In the genomic region with DNA sequence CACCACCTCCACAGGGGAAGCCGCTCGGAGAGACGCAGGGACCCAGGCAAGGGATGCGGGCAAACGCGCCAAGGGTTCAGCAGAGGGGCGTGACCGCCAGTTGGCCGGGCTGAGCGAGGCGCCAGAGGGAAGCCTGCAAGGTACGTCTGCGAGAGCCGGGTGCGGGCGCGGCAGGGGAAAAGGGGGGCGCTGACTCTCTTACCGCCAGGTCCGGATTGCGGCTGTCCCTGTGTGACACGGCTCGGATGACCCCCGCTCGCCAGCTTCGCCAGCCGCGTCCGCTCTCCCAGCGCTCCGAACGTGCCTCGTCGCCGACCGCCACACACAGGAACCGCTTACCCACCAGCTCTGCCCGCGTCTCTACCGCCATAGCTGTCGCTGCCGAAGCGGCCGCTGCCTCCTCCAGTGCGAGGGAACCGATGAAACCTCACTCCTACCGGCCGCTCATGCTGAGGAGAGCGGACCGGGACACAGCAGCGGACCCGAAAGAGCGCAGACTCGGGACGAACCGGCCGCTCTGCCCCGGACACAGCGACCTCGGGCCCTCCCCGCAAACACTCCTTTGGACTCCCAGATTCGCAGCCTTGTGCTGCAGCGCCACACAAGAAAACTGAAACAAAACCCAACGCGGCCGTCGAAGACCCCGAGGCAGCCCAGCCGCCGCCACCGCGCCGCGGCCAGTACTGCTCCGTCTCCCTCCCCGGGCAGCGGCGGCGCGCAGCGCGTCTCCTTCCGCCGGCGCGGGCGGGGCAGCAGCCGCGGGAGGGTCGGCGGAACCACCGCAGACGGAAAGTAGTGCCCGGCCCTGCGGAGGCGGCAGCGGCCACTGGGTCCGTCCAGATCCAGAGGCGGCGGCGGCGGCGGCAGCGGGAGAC, we compare ENCODE assay signal across 8 cellular contexts. TPM values are rescaled to one million over a fixed set of nuclear protein-coding genes. Genes with fewer than 3 reads are reported as not detected.
A peak's percentile ranks its signal among the peaks of the same experiment; 100 is the strongest.
DNase-seq lines count a peak whose midpoint lies in the region; ATAC-seq and TF ChIP-seq lines count a peak whose summit lies in the region.

A gene with protein sequence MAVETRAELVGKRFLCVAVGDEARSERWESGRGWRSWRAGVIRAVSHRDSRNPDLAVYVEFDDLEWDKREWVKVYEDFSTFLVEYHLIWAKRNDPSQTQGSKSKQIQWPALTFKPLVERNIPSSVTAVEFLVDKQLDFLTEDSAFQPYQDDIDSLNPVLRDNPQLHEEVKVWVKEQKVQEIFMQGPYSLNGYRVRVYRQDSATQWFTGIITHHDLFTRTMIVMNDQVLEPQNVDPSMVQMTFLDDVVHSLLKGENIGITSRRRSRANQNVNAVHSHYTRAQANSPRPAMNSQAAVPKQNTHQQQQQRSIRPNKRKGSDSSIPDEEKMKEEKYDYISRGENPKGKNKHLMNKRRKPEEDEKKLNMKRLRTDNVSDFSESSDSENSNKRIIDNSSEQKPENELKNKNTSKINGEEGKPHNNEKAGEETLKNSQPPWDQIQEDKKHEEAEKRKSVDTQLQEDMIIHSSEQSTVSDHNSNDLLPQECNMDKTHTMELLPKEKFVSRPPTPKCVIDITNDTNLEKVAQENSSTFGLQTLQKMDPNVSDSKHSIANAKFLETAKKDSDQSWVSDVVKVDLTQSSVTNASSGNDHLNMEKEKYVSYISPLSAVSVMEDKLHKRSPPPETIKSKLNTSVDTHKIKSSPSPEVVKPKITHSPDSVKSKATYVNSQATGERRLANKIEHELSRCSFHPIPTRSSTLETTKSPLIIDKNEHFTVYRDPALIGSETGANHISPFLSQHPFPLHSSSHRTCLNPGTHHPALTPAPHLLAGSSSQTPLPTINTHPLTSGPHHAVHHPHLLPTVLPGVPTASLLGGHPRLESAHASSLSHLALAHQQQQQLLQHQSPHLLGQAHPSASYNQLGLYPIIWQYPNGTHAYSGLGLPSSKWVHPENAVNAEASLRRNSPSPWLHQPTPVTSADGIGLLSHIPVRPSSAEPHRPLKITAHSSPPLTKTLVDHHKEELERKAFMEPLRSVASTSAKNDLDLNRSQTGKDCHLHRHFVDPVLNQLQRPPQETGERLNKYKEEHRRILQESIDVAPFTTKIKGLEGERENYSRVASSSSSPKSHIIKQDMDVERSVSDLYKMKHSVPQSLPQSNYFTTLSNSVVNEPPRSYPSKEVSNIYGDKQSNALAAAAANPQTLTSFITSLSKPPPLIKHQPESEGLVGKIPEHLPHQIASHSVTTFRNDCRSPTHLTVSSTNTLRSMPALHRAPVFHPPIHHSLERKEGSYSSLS (N-terminal part only) (minus strand): TSS at position 685 of the 875 bp plus-strand sequence. CDS start 315 bp downstream, at position 370.

- peaks cover 27% of the 10 kb centered on the region for H4K20me1 ChIP-seq in PC-3 (ENCODE audit: low read length)

- H3K9me3 Mint-ChIP-seq in activated T-cell treated with anti-CD3 and anti-CD28 coated beads, Interleukin-2, amount 50 U/mL, for 4 hours: no peaks in the 10 kb centered on the region
- H3K9me3 Mint-ChIP-seq in stimulated activated effector memory CD8-positive, alpha-beta T cell treated with anti-CD3 and anti-CD28 coated beads, Interleukin-12 subunit alpha, Interleukin-12 subunit beta, amount 100 ng/mL, for 72 hours: no peaks in the 10 kb centered on the region

- intact Hi-C loops in PC-3 (cut with micrococcal nuclease): loop anchor here (1.0 to 5.0 kb wide), 8 partner anchors 50 to 302 kb away; no protein-coding TSS in a partner anchor

- H3K4me1 Mint-ChIP-seq in activated T-cell treated with anti-CD3 and anti-CD28 coated beads, Interleukin-2, amount 50 U/mL, for 4 hours (ENCODE audit: low read depth): peaks cover 26% of the 10 kb centered on the region
- H3K4me1 Mint-ChIP-seq in stimulated activated effector memory CD8-positive, alpha-beta T cell treated with anti-CD3 and anti-CD28 coated beads, Interleukin-12 subunit alpha, Interleukin-12 subunit beta, amount 100 ng/mL, for 72 hours: peaks cover 9% of the 10 kb centered on the region

- peak within 1 kb of the TSS; percentile 83 for H3K4me3 ChIP-seq in PC-3 (ENCODE audit: low read length)
- peak within 1 kb of the TSS; percentile 73 to 94 for H3K4me3 ChIP-seq in muscle layer of colon (ENCODE audit: low read depth in 1 of 2, low read length in 2 of 2)

- H3K4me1 ChIP-seq in PC-3 (ENCODE audit: insufficient read depth, low read length): peaks cover 26% of the 10 kb centered on the region
- H3K4me1 ChIP-seq in muscle layer of colon (ENCODE audit: insufficient read depth, low read length): peaks cover 14% of the 10 kb centered on the region

- H3K36me3 ChIP-seq in PC-3 (ENCODE audit: low read depth, low read length): no peaks in the 10 kb centered on the region
- H3K36me3 ChIP-seq in muscle layer of colon (ENCODE audit: insufficient read depth, low read length): no peaks in the 10 kb centered on the region

- BruUV-seq in PC-3 (replicated peaks; lab: Mats Ljungman, UMichigan): no TSS peak

- POLR2A ChIA-PET in PC-3 (lab: Charles Lee; ENCODE audit: unreplicated experiment): interaction anchor here (0.5 to 1.1 kb wide), 5 partner anchors 54 to 254 kb away, joined by 3 to 62 read pairs (median 3); a partner anchor contains a TSS

- no peaks in the 10 kb centered on the region for H3K36me3 Mint-ChIP-seq in activated T-cell treated with anti-CD3 and anti-CD28 coated beads, Interleukin-2, amount 50 U/mL, for 4 hours (ENCODE audit: insufficient read depth)
- peaks cover 5% of the 10 kb centered on the region for H3K36me3 Mint-ChIP-seq in stimulated activated effector memory CD8-positive, alpha-beta T cell treated with anti-CD3 and anti-CD28 coated beads, Interleukin-12 subunit alpha, Interleukin-12 subunit beta, amount 100 ng/mL, for 72 hours

- peak within 1 kb of the TSS; percentile 95 for H3K27ac Mint-ChIP-seq in stimulated activated effector memory CD8-positive, alpha-beta T cell treated with anti-CD3 and anti-CD28 coated beads, Interleukin-12 subunit alpha, Interleukin-12 subunit beta, amount 100 ng/mL, for 72 hours

- H3K27me3 Mint-ChIP-seq in activated T-cell treated with anti-CD3 and anti-CD28 coated beads, Interleukin-2, amount 50 U/mL, for 4 hours (ENCODE audit: low read depth): no peaks in the 10 kb centered on the region

- no peaks in the 10 kb centered on the region for H3F3A ChIP-seq in PC-3 (ENCODE audit: low read length, unreplicated experiment)

- peak within 1 kb of the TSS; percentile 65 for H2AFZ ChIP-seq in PC-3 (ENCODE audit: low read length)

- H3K9me3 ChIP-seq in PC-3 (ENCODE audit: low read length) (no peaks in the 10 kb centered on the region), muscle layer of colon (ENCODE audit: low read length) (no peaks in the 10 kb centered on the region)

- DNase-seq in COR-L47 (lab: John Stamatoyannopoulos, UW): peak; percentile 87
- DNase-seq in PC-3: peak; percentile 97
- DNase-seq in activated T-cell treated with anti-CD3 and anti-CD28 coated beads, Interleukin-2, amount 50 U/mL, for 4 hours: peak; percentile 47
- DNase-seq in stimulated activated effector memory CD8-positive, alpha-beta T cell treated with anti-CD3 and anti-CD28 coated beads, Interleukin-12 subunit alpha, Interleukin-12 subunit beta, amount 100 ng/mL, for 72 hours (ENCODE audit: low spot score in 2 of 2): peak; percentile 54 to 82

- peak; percentile 70 for ATAC-seq in GM19395 (IDR thresholded peaks at IDR 0.05; ENCODE audit: unreplicated experiment)
- peak; percentile 40 for ATAC-seq in HG03558 (IDR thresholded peaks at IDR 0.05; ENCODE audit: extremely low read depth, unreplicated experiment)
- ATAC-seq in PC-3: peak; percentile 67
- ATAC-seq in activated T-cell treated with anti-CD3 and anti-CD28 coated beads, Interleukin-2, amount 50 U/mL, for 4 hours: peak; percentile 80
- peak; percentile 90 for ATAC-seq in esophagus mucosa
- ATAC-seq in stimulated activated effector memory CD8-positive, alpha-beta T cell treated with anti-CD3 and anti-CD28 coated beads, Interleukin-12 subunit alpha, Interleukin-12 subunit beta, amount 100 ng/mL, for 72 hours: peak; percentile 86

- TF ChIP-seq CTCF in PC-3 (conservative IDR thresholded peaks at IDR 0.05; ENCODE audit: low read depth, low read length): peak; percentile 34

- H3K79me2 ChIP-seq in PC-3 (ENCODE audit: low read length): peaks cover 98% of the 10 kb centered on the region

- H3K27me3 ChIP-seq in PC-3 (ENCODE audit: low read length): no peaks in the 10 kb centered on the region
- H3K27me3 ChIP-seq in muscle layer of colon (ENCODE audit: control insufficient read depth in 1 of 2, insufficient read depth in 2 of 2, low read length in 2 of 2): no peaks in the 10 kb centered on the region

- H3K9ac ChIP-seq in PC-3 (ENCODE audit: low read length) (peak within 1 kb of the TSS; percentile 88), muscle layer of colon (ENCODE audit: low read length) (peak within 1 kb of the TSS; percentile 51)

- CTCF ChIA-PET in PC-3 (lab: Charles Lee): no interaction called here

- H3K4me2 ChIP-seq in PC-3 (ENCODE audit: low read length): peak within 1 kb of the TSS; percentile 80

- peak within 1 kb of the TSS; percentile 97 for H3K4me3 Mint-ChIP-seq in activated T-cell treated with anti-CD3 and anti-CD28 coated beads, Interleukin-2, amount 50 U/mL, for 4 hours
- H3K4me3 Mint-ChIP-seq in stimulated activated effector memory CD8-positive, alpha-beta T cell treated with anti-CD3 and anti-CD28 coated beads, Interleukin-12 subunit alpha, Interleukin-12 subunit beta, amount 100 ng/mL, for 72 hours: peak within 1 kb of the TSS; percentile 95

- H3K27ac ChIP-seq in PC-3 (ENCODE audit: low read length) (peak within 1 kb of the TSS; percentile 69), muscle layer of colon (ENCODE audit: low read depth, low read length) (peak within 1 kb of the TSS; percentile 89)

- no peaks in the 10 kb centered on the region for H3K9me2 ChIP-seq in PC-3 (replicated peaks; ENCODE audit: low read length)

RNA-seq across cellular contexts. Expression of the gene that starts here (rescaled TPM):
- total RNA-seq in PC-3 (2014; rRNA removed): 121 and 139 TPM in 2 replicates
- 10 to 100 TPM; 40.2 to 50.1 (median 43.5) TPM for total RNA-seq in activated T-cell treated with anti-CD3 and anti-CD28 coated beads, Interleukin-2, amount 50 U/mL, for 4 hours
- total RNA-seq in esophagus mucosa: 42.1 TPM

Comparison
In these comparisons a context has a peak if more than half of its experiments do, and no peak if none do; other contexts are left out.
1. Peak in every context shown above with its lines: DNase-seq, ATAC-seq, H3K4me3 ChIP-seq and H3K27ac ChIP-seq.
2. DNase-seq: peak in every context shown above with its lines; median percentile 97 in PC-3; 87 in COR-L47; 68 in stimulated activated effector memory CD8-positive, alpha-beta T cell treated with anti-CD3 and anti-CD28 coated beads, Interleukin-12 subunit alpha, Interleukin-12 subunit beta, amount 100 ng/mL, for 72 hours; 47 in activated T-cell treated with anti-CD3 and anti-CD28 coated beads, Interleukin-2, amount 50 U/mL, for 4 hours.
3. ATAC-seq: peak in every context shown above with its lines; median percentile 90 in esophagus mucosa; 86 in stimulated activated effector memory CD8-positive, alpha-beta T cell treated with anti-CD3 and anti-CD28 coated beads, Interleukin-12 subunit alpha, Interleukin-12 subunit beta, amount 100 ng/mL, for 72 hours; 80 in activated T-cell treated with anti-CD3 and anti-CD28 coated beads, Interleukin-2, amount 50 U/mL, for 4 hours; 70 in GM19395; 67 in PC-3; 40 in HG03558.